Comparison of ENCODE assay signal across 8 cellular contexts in the genomic region with DNA sequence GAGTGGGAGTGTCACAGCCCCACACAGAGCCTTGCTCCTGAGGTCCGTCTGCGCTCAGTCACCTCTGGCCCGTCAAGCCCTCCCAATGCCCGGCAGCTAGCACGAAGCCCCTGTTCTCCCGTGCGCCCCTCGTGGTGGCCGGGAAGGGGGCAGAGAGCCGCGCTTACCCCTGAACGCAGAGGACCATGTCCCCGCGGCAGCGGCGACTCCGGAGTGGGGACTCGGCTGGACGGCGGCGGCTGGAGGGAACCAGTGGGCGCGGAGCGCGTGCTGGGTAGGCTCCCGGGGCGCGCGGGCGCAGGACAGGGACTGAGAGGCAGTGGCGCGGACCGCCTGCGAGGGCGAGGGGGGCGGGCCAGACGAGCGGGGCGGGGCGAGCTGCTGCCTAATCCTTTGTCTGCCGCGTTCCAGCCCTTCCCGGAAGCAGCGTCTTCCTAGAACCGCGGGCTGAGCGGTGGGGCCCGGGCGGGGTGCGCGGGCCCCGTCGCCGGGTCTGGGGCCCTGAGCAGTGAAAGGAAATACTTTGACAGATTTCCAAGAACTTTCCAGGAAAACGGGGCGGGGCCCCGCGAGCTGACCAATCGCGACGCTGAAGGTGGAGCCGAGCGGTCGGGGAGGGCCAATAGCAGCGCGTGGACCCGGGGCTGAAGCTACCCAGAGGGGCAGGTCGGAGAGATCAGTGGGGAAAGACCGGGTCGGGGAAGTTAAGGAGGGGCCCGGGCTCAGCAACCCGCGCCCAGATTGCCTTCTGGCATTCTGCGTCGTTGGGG. TPM values are rescaled to one million over a fixed set of nuclear protein-coding genes. Genes with fewer than 3 reads are reported as not detected.
DNase-seq lines count a peak whose midpoint lies in the region; ATAC-seq lines count a peak whose summit lies in the region.

Gene CISH (minus strand): TSS at position 311 of the 770 bp plus-strand sequence. CDS start 124 bp downstream, at position 187.

- ATAC-seq in GM18907 (IDR thresholded peaks at IDR 0.05; ENCODE audit: unreplicated experiment), result peak; percentile 72
- peak; percentile 60 for ATAC-seq in HG03139 (IDR thresholded peaks at IDR 0.05; ENCODE audit: unreplicated experiment)

- peak; percentile 99 to 100 for DNase-seq in AML-193 (lab: John Stamatoyannopoulos, UW)
- peak; percentile 83 to 94 for DNase-seq in NCI-H446 (lab: John Stamatoyannopoulos, UW)
- DNase-seq in activated CD4-positive, CD25-positive, alpha-beta regulatory T cell treated with anti-CD3 and anti-CD28 coated beads, Interleukin-2, amount 50 U/mL, for 72 hours, result peak; percentile 95
- DNase-seq in cerebellum (ENCODE audit: low spot score), result peak; percentile 83
- DNase-seq in kidney glomerular epithelial cell (lab: John Stamatoyannopoulos, UW), result peak; percentile 89
- peak; percentile 67 to 94 for DNase-seq in stimulated activated CD4-positive, alpha-beta T cell treated with anti-CD3 and anti-CD28 coated beads, Interleukin-1b, Interleukin-23, amount 100 ng/mL, for 1 hour (ENCODE audit: low read depth in 2 of 2)

RNA-seq across cellular contexts. Expression of gene CISH, which starts in this region (rescaled TPM):
- 1.4 TPM for total RNA-seq in cerebellum

Comparison
In these comparisons a context has a peak if more than half of its experiments do, and no peak if none do; other contexts are left out.
1. Peak in every context shown above with its lines: DNase-seq and ATAC-seq.